In the genomic region with DNA sequence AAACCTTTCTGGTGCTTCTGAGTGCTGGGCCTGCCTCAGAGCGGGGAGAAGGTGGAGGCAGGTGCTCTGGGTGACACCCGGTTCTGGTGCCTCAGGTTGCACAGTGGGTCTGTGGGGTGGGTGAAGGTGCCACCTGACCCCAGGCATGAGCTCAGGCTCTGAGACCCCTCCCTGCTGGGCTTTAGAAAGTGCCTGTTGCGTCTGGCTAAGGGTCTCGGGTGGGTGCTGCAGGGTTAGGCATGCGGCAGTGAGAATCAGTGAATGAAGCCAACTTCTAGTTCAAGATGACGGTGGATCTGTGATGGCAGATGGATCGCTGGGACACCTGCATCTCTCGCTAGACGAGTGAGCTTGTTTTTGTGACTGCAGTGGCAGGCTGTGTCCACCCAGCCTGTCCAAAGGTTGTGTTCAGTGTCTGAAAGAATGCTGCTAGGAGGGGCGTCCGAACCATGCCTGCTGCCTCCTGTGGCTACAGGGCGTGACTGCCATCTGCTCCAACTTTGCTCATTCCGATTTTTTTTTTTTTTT, we compare ENCODE assay signal across 17 cellular contexts. TPM values are rescaled to one million over a fixed set of nuclear protein-coding genes. Genes with fewer than 3 reads are reported as not detected.
DNase-seq lines count a peak whose midpoint lies in the region; ATAC-seq, FAIRE-seq and TF ChIP-seq lines count a peak whose summit lies in the region.
"Had no signal": no experiment of that assay in that cellular context is flagged by ENCODE, and none has a peak within 500 bp of the region (broad histone marks: within the 10 kb centered on the region; RNA-seq: fewer than 3 reads in every experiment).

No MANE protein-coding gene starts in this region.

- H3K9me3 ChIP-seq in kidney (ENCODE audit: control insufficient read depth in 1 of 2, low read length in 2 of 2): no peaks in the 10 kb centered on the region
- no peaks in the 10 kb centered on the region for H3K9me3 ChIP-seq in endodermal cell (ENCODE audit: control insufficient read depth, low read length)
- H3K9me3 ChIP-seq: uterus had no signal

- H3K36me3 ChIP-seq in kidney (ENCODE audit: control insufficient read depth in 1 of 2, insufficient read depth in 2 of 2, low read length in 2 of 2) (peaks cover 37 to 62% of the 10 kb centered on the region in 2 donors), endodermal cell (ENCODE audit: control insufficient read depth, insufficient read depth, low read length) (peaks cover 62% of the 10 kb centered on the region)
- H3K36me3 ChIP-seq: uterus had no signal

- H3K27ac ChIP-seq in kidney (ENCODE audit: low read depth in 2 of 2, low read length in 2 of 2): peak overlapping the region in 1 of 2 donors; percentile 64
- H3K27ac ChIP-seq in endodermal cell (ENCODE audit: low read depth, low read length): no peak overlapping the region
- H3K27ac ChIP-seq: uterus had no signal

- no peak for TF ChIP-seq CTCF in kidney (IDR thresholded peaks at IDR 0.05; ENCODE audit: borderline replicate concordance, extremely low read depth, insufficient read depth)
- TF ChIP-seq CTCF in endodermal cell (conservative IDR thresholded peaks at IDR 0.05): no peak

- no peak for FAIRE-seq in kidney (lab: Jason Lieb, UNC)
- FAIRE-seq: GM12891 had no signal

- H3K27me3 ChIP-seq in endodermal cell (ENCODE audit: control insufficient read depth, insufficient read depth, low read length, poor library complexity, severe bottlenecking): no peaks in the 10 kb centered on the region
- H3K27me3 ChIP-seq: dorsolateral prefrontal cortex, uterus had no signal

- intact Hi-C loops in kidney (cut with DNase I): no loop called here

- peaks cover 36 to 45% of the 10 kb centered on the region in 2 donors for H3K4me1 ChIP-seq in kidney (ENCODE audit: control insufficient read depth in 1 of 2, insufficient read depth in 1 of 2, low read depth in 1 of 2, low read length in 2 of 2)
- peaks cover 8% of the 10 kb centered on the region for H3K4me1 ChIP-seq in endodermal cell (ENCODE audit: control insufficient read depth, insufficient read depth, low read length)

- no peak overlapping the region for H3K4me3 Mint-ChIP-seq in activated naive CD8-positive, alpha-beta T cell
- no peak overlapping the region for H3K4me3 Mint-ChIP-seq in activated naive CD8-positive, alpha-beta T cell treated with anti-CD3 and anti-CD28 coated beads for 36 hours
- H3K4me3 Mint-ChIP-seq in stimulated activated naive B cell treated with anti-CD40 and anti-IgM and Interleukin-4, amounts not matched to agents 10 μg/mL and 1 μg/mL and 100 μg/mL, for 72 hours: no peak overlapping the region
- H3K4me3 Mint-ChIP-seq in endodermal cell: no peak overlapping the region
- H3K4me3 Mint-ChIP-seq: mesothelial cell of epicardium, WTC11 had no signal

- H3K9ac ChIP-seq in kidney (ENCODE audit: low read length in 2 of 2) (no peak overlapping the region), endodermal cell (ENCODE audit: extremely low read depth, low read length, poor library complexity, severe bottlenecking) (no peak overlapping the region)

- peaks cover 40% of the 10 kb centered on the region for H3K4me1 Mint-ChIP-seq in activated naive CD8-positive, alpha-beta T cell (ENCODE audit: low read depth)
- H3K4me1 Mint-ChIP-seq in activated naive CD8-positive, alpha-beta T cell treated with anti-CD3 and anti-CD28 coated beads for 36 hours: peaks cover 36% of the 10 kb centered on the region
- peaks cover 36 to 70% of the 10 kb centered on the region in 2 donors for H3K4me1 Mint-ChIP-seq in stimulated activated naive B cell treated with anti-CD40 and anti-IgM and Interleukin-4, amounts not matched to agents 10 μg/mL and 1 μg/mL and 100 μg/mL, for 72 hours
- H3K4me1 Mint-ChIP-seq in endodermal cell: peaks cover 17% of the 10 kb centered on the region

- H3K27me3 Mint-ChIP-seq in activated naive CD8-positive, alpha-beta T cell: no peaks in the 10 kb centered on the region
- no peaks in the 10 kb centered on the region for H3K27me3 Mint-ChIP-seq in activated naive CD8-positive, alpha-beta T cell treated with anti-CD3 and anti-CD28 coated beads for 36 hours
- H3K27me3 Mint-ChIP-seq in stimulated activated naive B cell treated with anti-CD40 and anti-IgM and Interleukin-4, amounts not matched to agents 10 μg/mL and 1 μg/mL and 100 μg/mL, for 72 hours: no peaks in the 10 kb centered on the region
- H3K27me3 Mint-ChIP-seq in endodermal cell (ENCODE audit: insufficient read depth): no peaks in the 10 kb centered on the region

- 93 to 95% methylated on average over 4 to 13 of the region's 13 CpGs for WGBS in endodermal cell (ENCODE audit: insufficient coverage in 1 of 2, insufficient read length in 1 of 2), 2 experiments

- no peak for DNase-seq in activated naive CD8-positive, alpha-beta T cell treated with anti-CD3 and anti-CD28 coated beads for 36 hours
- peak; percentile 86 for DNase-seq in SW480 (ENCODE audit: low spot score)
- DNase-seq in kidney: peak; percentile 55
- DNase-seq in stimulated activated naive B cell treated with anti-CD40 and anti-IgM and Interleukin-4, amounts not matched to agents 10 μg/mL and 1 μg/mL and 100 μg/mL, for 72 hours: no peak
- no peak for DNase-seq in SIG-M5 (lab: John Stamatoyannopoulos, UW)
- no peak for DNase-seq in endodermal cell
- no peak for DNase-seq in NCI-H774 (lab: John Stamatoyannopoulos, UW)
- DNase-seq: amniotic stem cell; NCI-H2029 treated with DMSO at 0.1 percent for 48 hours; stimulated activated CD4-positive, alpha-beta T cell treated with anti-CD3 and anti-CD28 coated beads, Interleukin-1b, Interleukin-23, amount 100 ng/mL, for 48 hours; uterus had no signal

- no peaks in the 10 kb centered on the region for H3K9me3 Mint-ChIP-seq in activated naive CD8-positive, alpha-beta T cell (ENCODE audit: low read depth)
- H3K9me3 Mint-ChIP-seq in activated naive CD8-positive, alpha-beta T cell treated with anti-CD3 and anti-CD28 coated beads for 36 hours: no peaks in the 10 kb centered on the region
- H3K9me3 Mint-ChIP-seq in stimulated activated naive B cell treated with anti-CD40 and anti-IgM and Interleukin-4, amounts not matched to agents 10 μg/mL and 1 μg/mL and 100 μg/mL, for 72 hours: no peaks in the 10 kb centered on the region
- H3K9me3 Mint-ChIP-seq in endodermal cell: no peaks in the 10 kb centered on the region

- ATAC-seq in stimulated activated naive B cell treated with anti-CD40 and anti-IgM and Interleukin-4, amounts not matched to agents 10 μg/mL and 1 μg/mL and 100 μg/mL, for 72 hours (replicated peaks): no peak
- ATAC-seq: WTC11 had no signal

- peaks cover 10% of the 10 kb centered on the region for H3K36me3 Mint-ChIP-seq in activated naive CD8-positive, alpha-beta T cell
- H3K36me3 Mint-ChIP-seq in activated naive CD8-positive, alpha-beta T cell treated with anti-CD3 and anti-CD28 coated beads for 36 hours: peaks cover 31% of the 10 kb centered on the region
- H3K36me3 Mint-ChIP-seq in stimulated activated naive B cell treated with anti-CD40 and anti-IgM and Interleukin-4, amounts not matched to agents 10 μg/mL and 1 μg/mL and 100 μg/mL, for 72 hours: peaks cover 74 to 80% of the 10 kb centered on the region in 2 donors
- H3K36me3 Mint-ChIP-seq in endodermal cell (ENCODE audit: low read depth): peaks cover 78% of the 10 kb centered on the region

- H3K4me3 ChIP-seq in kidney (ENCODE audit: low read length in 2 of 2) (no peak overlapping the region), endodermal cell (ENCODE audit: low read length) (no peak overlapping the region)
- H3K4me3 ChIP-seq: uterus had no signal

- H3K27ac Mint-ChIP-seq in activated naive CD8-positive, alpha-beta T cell: peak overlapping the region; percentile 28
- H3K27ac Mint-ChIP-seq in activated naive CD8-positive, alpha-beta T cell treated with anti-CD3 and anti-CD28 coated beads for 36 hours: no peak overlapping the region
- H3K27ac Mint-ChIP-seq in stimulated activated naive B cell treated with anti-CD40 and anti-IgM and Interleukin-4, amounts not matched to agents 10 μg/mL and 1 μg/mL and 100 μg/mL, for 72 hours: peak overlapping the region; percentile 31
- no peak overlapping the region for H3K27ac Mint-ChIP-seq in endodermal cell
- H3K27ac Mint-ChIP-seq: mesothelial cell of epicardium, WTC11 had no signal

RNA-seq across cellular contexts. Expression of a gene that starts 5.0 kb away (rescaled TPM):
- total RNA-seq in activated naive CD8-positive, alpha-beta T cell treated with anti-CD3 and anti-CD28 coated beads for 36 hours: 100 to 1,000 TPM; 111 to 117 TPM
- 249 TPM for total RNA-seq in kidney
- polyA plus RNA-seq in kidney (ENCODE audit: insufficient read depth, low read depth, low replicate concordance): 309 TPM
- total RNA-seq in endodermal cell: 100 to 1,000 TPM; 134 to 172 TPM
- 48.3 TPM for polyA plus RNA-seq in endodermal cell (2013, experiment 1 of 2)
- 43.6 TPM for polyA plus RNA-seq in endodermal cell (2013, experiment 2 of 2)

RNA-seq across cellular contexts. Expression of a gene that starts 19.1 kb away (rescaled TPM):
- 10 to 100 TPM; 67.9 to 71.5 TPM for total RNA-seq in activated naive CD8-positive, alpha-beta T cell treated with anti-CD3 and anti-CD28 coated beads for 36 hours
- total RNA-seq in kidney (174 TPM), endodermal cell (100 to 1,000 TPM; 165 to 177 TPM)
- polyA plus RNA-seq in kidney (ENCODE audit: insufficient read depth, low read depth, low replicate concordance): 79.4 TPM
- 75.1 TPM for polyA plus RNA-seq in endodermal cell (2013, experiment 1 of 2)
- polyA plus RNA-seq in endodermal cell (2013, experiment 2 of 2): 66.4 TPM

RNA-seq across cellular contexts. Expression of a gene that starts 31.9 kb away (rescaled TPM):
- total RNA-seq in activated naive CD8-positive, alpha-beta T cell treated with anti-CD3 and anti-CD28 coated beads for 36 hours: under 1 TPM in 1 of 2 experiments, not detected in 1; 0.29 TPM
- 30.6 TPM for total RNA-seq in kidney
- polyA plus RNA-seq in kidney (ENCODE audit: insufficient read depth, low read depth, low replicate concordance): 20.1 TPM
- total RNA-seq in endodermal cell: 1 to 10 TPM; 5.7 to 6.3 TPM
- polyA plus RNA-seq in endodermal cell (2013, experiment 1 of 2): 1.4 TPM
- 1.6 TPM for polyA plus RNA-seq in endodermal cell (2013, experiment 2 of 2)
- total RNA-seq: Daoy had no signal

RNA-seq across cellular contexts. Expression of a gene that starts 32.9 kb away (rescaled TPM):
- total RNA-seq in activated naive CD8-positive, alpha-beta T cell treated with anti-CD3 and anti-CD28 coated beads for 36 hours: 10 to 100 TPM; 12.3 to 13.9 TPM
- total RNA-seq in kidney: 36.6 TPM
- 25.3 TPM for polyA plus RNA-seq in kidney (ENCODE audit: insufficient read depth, low read depth, low replicate concordance)
- 10 to 100 TPM; 45.8 to 55.3 TPM for total RNA-seq in endodermal cell
- polyA plus RNA-seq in endodermal cell (2013, experiment 1 of 2): 34.7 TPM
- polyA plus RNA-seq in endodermal cell (2013, experiment 2 of 2): 32.0 TPM

Comparison
In these comparisons a context has a peak if more than half of its experiments do, and no peak if none do; other contexts are left out.
1. H3K27ac Mint-ChIP-seq: peak in activated naive CD8-positive, alpha-beta T cell (single experiment) and stimulated activated naive B cell treated with anti-CD40 and anti-IgM and Interleukin-4, amounts not matched to agents 10 μg/mL and 1 μg/mL and 100 μg/mL, for 72 hours (single experiment); none in activated naive CD8-positive, alpha-beta T cell treated with anti-CD3 and anti-CD28 coated beads for 36 hours (single experiment) and endodermal cell (single experiment).
2. DNase-seq: peak in SW480 (single experiment) and kidney (single experiment); none in activated naive CD8-positive, alpha-beta T cell treated with anti-CD3 and anti-CD28 coated beads for 36 hours (single experiment), stimulated activated naive B cell treated with anti-CD40 and anti-IgM and Interleukin-4, amounts not matched to agents 10 μg/mL and 1 μg/mL and 100 μg/mL, for 72 hours (single experiment), SIG-M5 (single experiment), endodermal cell (single experiment) and NCI-H774 (single experiment).
3. RNA of a gene that starts 31.9 kb away (total RNA-seq): 30.6 TPM in kidney (single experiment) and 5.7 to 6.3 TPM in endodermal cell; 0.29 TPM in activated naive CD8-positive, alpha-beta T cell treated with anti-CD3 and anti-CD28 coated beads for 36 hours; every median in the first group is over 4 times any median in the second.